In genomic region chr18:58929206-58929605, GRCh38 we compare ENCODE assay signal across 26 cellular contexts.
DNase-seq lines count a peak whose midpoint lies in the region; ATAC-seq and TF ChIP-seq lines count a peak whose summit lies in the region.
"Had no signal": no experiment of that assay in that cellular context is flagged by ENCODE, and none has a peak within 500 bp of the region (broad histone marks: within the 10 kb centered on the region; RNA-seq: fewer than 3 reads in every experiment).

No MANE protein-coding gene starts in this region.

- H3K27me3 ChIP-seq in DOHH2 (ENCODE audit: control insufficient read depth, low read length), result no peaks in the 10 kb centered on the region
- no peaks in the 10 kb centered on the region for H3K27me3 ChIP-seq in Panc1 (ENCODE audit: control insufficient read depth, insufficient read depth, low read length)
- H3K27me3 ChIP-seq in gastrocnemius medialis, result no peaks in the 10 kb centered on the region
- H3K27me3 ChIP-seq in lower lobe of right lung (ENCODE audit: low read depth), result no peaks in the 10 kb centered on the region
- H3K27me3 ChIP-seq in esophagus muscularis mucosa, result no peaks in the 10 kb centered on the region
- H3K27me3 ChIP-seq: BLaER1 treated with 17β-estradiol and CSF1 and Interleukin-3, amounts not matched to agents 10 nM and 100 nM; cardiac muscle cell; left lung; upper lobe of left lung had no signal

- in situ Hi-C loops in Panc1 (cut with HindIII; ENCODE audit: low pct_unique_long_range_greater_than_20kb, low sequenced_read_pairs) (no loop called here), gastrocnemius medialis (cut with MboI; ENCODE audit: low sequenced_read_pairs in 4 of 4) (no loop called here)

- TF ChIP-seq EP300 in esophagus muscularis mucosa (IDR thresholded peaks at IDR 0.05), result no peak

- peaks cover 31% of the 10 kb centered on the region for H3K4me1 Mint-ChIP-seq in endothelial cell (ENCODE audit: unreplicated experiment)
- H3K4me1 Mint-ChIP-seq: immature natural killer cell, natural killer cell had no signal

- peaks cover 27% of the 10 kb centered on the region for H3K4me1 ChIP-seq in DOHH2 (ENCODE audit: control insufficient read depth, low read length)
- H3K4me1 ChIP-seq in Panc1 (ENCODE audit: control insufficient read depth, insufficient read depth, low read length), result peaks cover 13% of the 10 kb centered on the region
- H3K4me1 ChIP-seq in gastrocnemius medialis, result peaks cover 27 to 29% of the 10 kb centered on the region in 2 donors
- peaks cover 20% of the 10 kb centered on the region for H3K4me1 ChIP-seq in lower lobe of right lung
- H3K4me1 ChIP-seq in esophagus muscularis mucosa, result peaks cover 20 to 42% (median 31%) of the 10 kb centered on the region in 4 donors
- H3K4me1 ChIP-seq: BLaER1 treated with 17β-estradiol and CSF1 and Interleukin-3, amounts not matched to agents 10 nM and 100 nM; parathyroid adenoma had no signal

- peaks cover 90% of the 10 kb centered on the region for H3K79me2 ChIP-seq in DOHH2 (ENCODE audit: control insufficient read depth, low read length)

- 82% methylated on average over 6 of the region's 6 CpGs for WGBS in esophagus muscularis mucosa

- H3F3A ChIP-seq in DOHH2 (ENCODE audit: control insufficient read depth, insufficient read depth), result no peaks in the 10 kb centered on the region

- no peak overlapping the region for H3K4me3 Mint-ChIP-seq in endothelial cell (ENCODE audit: unreplicated experiment)
- H3K4me3 Mint-ChIP-seq: activated T-helper 1 cell treated with anti-CD3 and anti-CD28 coated beads, Interleukin-12 subunit alpha, Interleukin-12 subunit beta, Interleukin-2, Interleukin-4 antibody, amounts not matched to agents 30 ng/mL and 10 ng/mL and 1 ng/mL, durations not matched to agents 14 hours and 24 hours and 36 hours; immature natural killer cell; natural killer cell had no signal

- TF ChIP-seq CTCF in DOHH2 (IDR thresholded peaks at IDR 0.05; ENCODE audit: low read depth, low read length, poor library complexity, severe bottlenecking) (no peak), Panc1 (IDR thresholded peaks at IDR 0.05) (no peak), endothelial cell (IDR thresholded peaks at IDR 0.05; ENCODE audit: unreplicated experiment) (no peak), gastrocnemius medialis (IDR thresholded peaks at IDR 0.05 in 4 of 5, conservative IDR thresholded peaks at IDR 0.05 in 1 of 5) (no peak), lower lobe of right lung (IDR thresholded peaks at IDR 0.05) (no peak), esophagus muscularis mucosa (IDR thresholded peaks at IDR 0.05) (no peak)

- peak overlapping the region; percentile 44 for H3K4me2 ChIP-seq in DOHH2 (ENCODE audit: low read length)
- H3K4me2 ChIP-seq: BLaER1 treated with 17β-estradiol and CSF1 and Interleukin-3, amounts not matched to agents 10 nM and 100 nM had no signal

- TF ChIP-seq POLR2A in gastrocnemius medialis (IDR thresholded peaks at IDR 0.05) (no peak), esophagus muscularis mucosa (IDR thresholded peaks at IDR 0.05; ENCODE audit: low read depth) (no peak)

- peaks cover 2% of the 10 kb centered on the region for H3K27me3 Mint-ChIP-seq in endothelial cell (ENCODE audit: unreplicated experiment)

- no peak for ATAC-seq in Panc1
- no peak for ATAC-seq in gastrocnemius medialis
- ATAC-seq in HG03108 (IDR thresholded peaks at IDR 0.05; ENCODE audit: unreplicated experiment), result no peak
- ATAC-seq in lower lobe of right lung, result no peak
- ATAC-seq in HG03565 (IDR thresholded peaks at IDR 0.05; ENCODE audit: unreplicated experiment), result no peak
- ATAC-seq: left lung, natural killer cell had no signal

- H3K27ac ChIP-seq in DOHH2 (ENCODE audit: low read depth, low read length) (peak overlapping the region; percentile 41; the same call in 1 of the 2 replicates), Panc1 (ENCODE audit: low read length) (peak overlapping the region; percentile 54; the same call in 1 of the 2 replicates), gastrocnemius medialis (peak overlapping the region in 3 of 4 donors; percentile 31 to 58 (median 54)), lower lobe of right lung (no peak overlapping the region), esophagus muscularis mucosa (replicated peaks in 1 of 4) (no peak overlapping the region)
- H3K27ac ChIP-seq: BLaER1 treated with 17β-estradiol and CSF1 and Interleukin-3, amounts not matched to agents 10 nM and 100 nM; cardiac muscle cell; left lung; parathyroid adenoma had no signal

- POLR2A ChIA-PET in Panc1 (lab: Charles Lee), result no interaction called here

- no peaks in the 10 kb centered on the region for H3K9me3 Mint-ChIP-seq in endothelial cell (ENCODE audit: unreplicated experiment)
- H3K9me3 Mint-ChIP-seq: activated T-helper 1 cell treated with anti-CD3 and anti-CD28 coated beads, Interleukin-12 subunit alpha, Interleukin-12 subunit beta, Interleukin-2, Interleukin-4 antibody, amounts not matched to agents 30 ng/mL and 10 ng/mL and 1 ng/mL, durations not matched to agents 14 hours and 24 hours and 36 hours; natural killer cell had no signal

- peaks cover 44% of the 10 kb centered on the region for H3K36me3 ChIP-seq in DOHH2 (ENCODE audit: control insufficient read depth, low read length)
- no peaks in the 10 kb centered on the region for H3K36me3 ChIP-seq in Panc1 (ENCODE audit: control insufficient read depth, insufficient read depth, low read length)
- H3K36me3 ChIP-seq in gastrocnemius medialis, result peaks cover 0 to 1% of the 10 kb centered on the region in 2 donors
- peaks cover under 1% of the 10 kb centered on the region for H3K36me3 ChIP-seq in lower lobe of right lung
- H3K36me3 ChIP-seq in esophagus muscularis mucosa, result peaks cover 0 to 6% (median 0%) of the 10 kb centered on the region in 4 donors
- H3K36me3 ChIP-seq: BLaER1 treated with 17β-estradiol and CSF1 and Interleukin-3, amounts not matched to agents 10 nM and 100 nM; cardiac muscle cell; left lung; upper lobe of left lung had no signal

- H3K9me3 ChIP-seq in DOHH2 (ENCODE audit: control insufficient read depth, insufficient read depth, low read length) (no peaks in the 10 kb centered on the region), Panc1 (ENCODE audit: control insufficient read depth, insufficient read depth, low read depth, low read length) (peaks cover 3% of the 10 kb centered on the region; the same call in 1 of the 2 replicates), gastrocnemius medialis (no peaks in the 10 kb centered on the region), lower lobe of right lung (peaks cover 8% of the 10 kb centered on the region), esophagus muscularis mucosa (peaks cover 0 to 6% (median 0%) of the 10 kb centered on the region in 4 donors)

- H3K27ac Mint-ChIP-seq in endothelial cell (ENCODE audit: unreplicated experiment), result peak overlapping the region; percentile 4
- H3K27ac Mint-ChIP-seq: activated T-helper 1 cell treated with anti-CD3 and anti-CD28 coated beads, Interleukin-12 subunit alpha, Interleukin-12 subunit beta, Interleukin-2, Interleukin-4 antibody, amounts not matched to agents 30 ng/mL and 10 ng/mL and 1 ng/mL, durations not matched to agents 14 hours and 24 hours and 36 hours; immature natural killer cell; natural killer cell had no signal

- no peaks in the 10 kb centered on the region for H4K20me1 ChIP-seq in DOHH2 (ENCODE audit: control insufficient read depth, insufficient read depth, low read depth, low read length)
- H4K20me1 ChIP-seq: BLaER1 treated with 17β-estradiol and CSF1 and Interleukin-3, amounts not matched to agents 10 nM and 100 nM had no signal

- DNase-seq in Panc1 (ENCODE audit: low read depth, low spot score) (no peak), endothelial cell (ENCODE audit: low spot score) (no peak), gastrocnemius medialis (no peak), lower lobe of right lung (no peak), esophagus muscularis mucosa (ENCODE audit: extremely low spot score) (no peak)
- DNase-seq: activated CD4-positive, alpha-beta T cell treated with anti-CD3 and anti-CD28 coated beads, Interleukin-2, amount 50 U/mL, for 1 hour; activated naive CD4-positive, alpha-beta T cell treated with anti-CD3 and anti-CD28 coated beads, Interleukin-2, amount 50 U/mL, for 16 hours; COR-L47; DMS79; hippocampal formation; immature natural killer cell; left lung; midbrain; MV-4-11; natural killer cell; NCI-H524 treated with DMSO at 0.1 percent for 48 hours; stimulated activated CD4-positive, alpha-beta T cell treated with anti-CD3 and anti-CD28 coated beads, Interleukin-15, amount 100 ng/mL, for 24 hours; T-helper 2 cell; upper lobe of left lung had no signal

- H3K36me3 Mint-ChIP-seq in endothelial cell (ENCODE audit: low read depth, unreplicated experiment), result peaks cover 22% of the 10 kb centered on the region
- H3K36me3 Mint-ChIP-seq: natural killer cell had no signal

- no TSS peak for BruUV-seq in Panc1 (replicated peaks; lab: Mats Ljungman, UMichigan)

- CTCF ChIA-PET in Panc1 (lab: Charles Lee), result no interaction called here

- intact Hi-C loops in Panc1 (cut with micrococcal nuclease; ENCODE audit: unreplicated experiment) (no loop called here), gastrocnemius medialis (cut with DNase I; ENCODE audit: low total_unique reads) (no loop called here), lower lobe of right lung (cut with DNase I) (no loop called here), esophagus muscularis mucosa (cut with DNase I) (no loop called here)

- H3K4me3 ChIP-seq in DOHH2 (ENCODE audit: low read length) (no peak overlapping the region), Panc1 (ENCODE audit: low read depth in 2 of 2, low read length in 2 of 2) (no peak overlapping the region), gastrocnemius medialis (no peak overlapping the region), lower lobe of right lung (no peak overlapping the region), esophagus muscularis mucosa (no peak overlapping the region)
- H3K4me3 ChIP-seq: BLaER1 treated with 17β-estradiol and CSF1 and Interleukin-3, amounts not matched to agents 10 nM and 100 nM; cardiac muscle cell; left lung; upper lobe of left lung had no signal

- H3K9me2 ChIP-seq in DOHH2 (replicated peaks; ENCODE audit: control insufficient read depth, low read length), result no peaks in the 10 kb centered on the region

Comparison
In these comparisons a context has a peak if more than half of its experiments do, and no peak if none do; other contexts are left out.
1. H3K27ac ChIP-seq: peak in DOHH2 (single experiment), Panc1 (single experiment) and gastrocnemius medialis (3 of 4); none in lower lobe of right lung (single experiment) and esophagus muscularis mucosa (0 of 4).